In the genomic region with DNA sequence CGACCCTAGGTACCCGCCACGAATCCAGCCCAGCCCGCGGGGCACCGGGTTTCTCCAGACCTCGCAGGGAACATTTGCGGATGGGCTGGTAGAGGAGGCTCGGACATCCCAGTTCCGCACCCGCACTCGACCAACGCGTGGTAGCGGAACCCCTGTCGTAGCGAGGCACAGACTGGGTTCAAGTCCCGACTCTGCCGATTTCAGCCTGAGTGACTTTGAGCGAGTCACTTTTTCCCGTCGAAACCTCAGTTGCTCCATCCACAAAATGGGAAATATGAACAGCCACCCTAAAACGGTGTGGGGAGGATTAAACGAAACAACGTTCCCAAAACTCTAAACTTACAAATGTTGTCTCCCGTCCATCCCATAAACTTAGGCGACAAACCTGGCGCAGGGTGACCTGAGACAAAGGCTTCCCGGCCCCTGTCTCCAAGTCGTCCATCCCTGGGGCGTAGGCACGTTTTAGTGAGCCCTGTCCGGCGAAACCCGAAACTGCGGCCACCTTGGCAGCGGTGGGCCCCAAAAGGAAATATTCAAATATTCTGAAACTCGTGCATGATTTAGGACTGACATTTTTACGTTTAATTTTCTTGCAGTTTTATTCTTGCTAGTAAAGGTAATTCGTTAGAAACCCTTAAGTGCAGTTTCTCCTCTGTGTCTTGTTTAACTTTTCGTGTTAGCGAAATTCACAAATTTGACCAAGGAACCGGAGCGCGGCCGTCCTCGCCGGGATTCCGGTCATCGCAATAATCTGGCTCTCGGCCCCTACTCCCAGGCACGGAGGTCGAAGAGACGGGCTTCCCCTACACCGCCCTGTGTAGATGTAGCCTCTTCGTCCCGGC, we compare ENCODE assay signal across 8 cellular contexts. TPM values are rescaled to one million over a fixed set of nuclear protein-coding genes. Genes with fewer than 3 reads are reported as not detected.
DNase-seq lines count a peak whose midpoint lies in the region; ATAC-seq and TF ChIP-seq lines count a peak whose summit lies in the region.

No MANE protein-coding gene starts in this region.

- 0 out of 2 replicates have a peak, but pooled peaks have one; percentile 14 for TF ChIP-seq CTCF in KMS-11 (conservative IDR thresholded peaks at IDR 0.05; ENCODE audit: low read depth, low read length)

- peak; percentile 31 for DNase-seq in Caki2 (ENCODE audit: low read depth)
- no peak for DNase-seq in activated naive CD8-positive, alpha-beta T cell treated with anti-CD3 and anti-CD28 coated beads for 36 hours
- peak; percentile 46 to 54 for DNase-seq in stimulated activated CD4-positive, alpha-beta T cell treated with anti-CD3 and anti-CD28 coated beads, Interleukin-2, amount 100 ng/mL, for 24 hours
- DNase-seq in putamen (ENCODE audit: low spot score), result no peak
- DNase-seq in NCI-H510A treated with DMSO at 0.1 percent for 48 hours (lab: John Stamatoyannopoulos, UW), result no peak

- H3K4me3 Mint-ChIP-seq in activated naive CD8-positive, alpha-beta T cell treated with anti-CD3 and anti-CD28 coated beads for 36 hours, result peak overlapping the region; percentile 96

- peak overlapping the region; percentile 51 for H2AFZ ChIP-seq in KMS-11 (ENCODE audit: low read depth)

- H3K27ac Mint-ChIP-seq in activated naive CD8-positive, alpha-beta T cell treated with anti-CD3 and anti-CD28 coated beads for 36 hours, result peak overlapping the region; percentile 100

- ATAC-seq in GM21619 (IDR thresholded peaks at IDR 0.05; ENCODE audit: unreplicated experiment), result no peak

- H3K4me1 ChIP-seq in KMS-11 (ENCODE audit: low read depth, poor library complexity, severe bottlenecking) (peaks cover 42% of the 10 kb centered on the region), iPS-18a (ENCODE audit: control insufficient read depth, low read depth, low read length) (peaks cover 35% of the 10 kb centered on the region)

- no peaks in the 10 kb centered on the region for H3K27me3 Mint-ChIP-seq in activated naive CD8-positive, alpha-beta T cell treated with anti-CD3 and anti-CD28 coated beads for 36 hours

- H3K9ac ChIP-seq in KMS-11 (peak overlapping the region; percentile 97), iPS-18a (ENCODE audit: low read length) (no peak overlapping the region)

- H3K36me3 Mint-ChIP-seq in activated naive CD8-positive, alpha-beta T cell treated with anti-CD3 and anti-CD28 coated beads for 36 hours, result peaks cover 35% of the 10 kb centered on the region

- H3K27me3 ChIP-seq in KMS-11 (ENCODE audit: insufficient read depth, low read depth) (no peaks in the 10 kb centered on the region), iPS-18a (ENCODE audit: control insufficient read depth, insufficient read depth, low read length) (peaks cover 84% of the 10 kb centered on the region)

- in situ Hi-C loops in Caki2 (cut with HindIII; ENCODE audit: low pct_unique_long_range_greater_than_20kb, low sequenced_read_pairs), result no loop called here

- H3K4me1 Mint-ChIP-seq in activated naive CD8-positive, alpha-beta T cell treated with anti-CD3 and anti-CD28 coated beads for 36 hours, result peaks cover 42% of the 10 kb centered on the region

- no peak overlapping the region for H3K4me3 ChIP-seq in KMS-11 (IDR thresholded peaks at IDR 0.05; ENCODE audit: insufficient read depth, low read depth, low read length)
- peak overlapping the region; percentile 42 for H3K4me3 ChIP-seq in iPS-18a (ENCODE audit: low read length)

- H3K27ac ChIP-seq in KMS-11, result peak overlapping the region; percentile 98
- H3K27ac ChIP-seq in iPS-18a (ENCODE audit: low read length), result no peak overlapping the region

- H3K79me2 ChIP-seq in KMS-11 (ENCODE audit: insufficient read depth, low read depth), result peaks cover 28% of the 10 kb centered on the region

- H3K36me3 ChIP-seq in KMS-11 (ENCODE audit: insufficient read depth) (no peaks in the 10 kb centered on the region; the same call in 1 of the 2 replicates), iPS-18a (ENCODE audit: control insufficient read depth, low read depth, low read length) (no peaks in the 10 kb centered on the region)

- no peaks in the 10 kb centered on the region for H4K20me1 ChIP-seq in KMS-11 (ENCODE audit: insufficient read depth)

- peak overlapping the region; percentile 98 for H3K4me2 ChIP-seq in KMS-11

- no peaks in the 10 kb centered on the region for H3K9me3 ChIP-seq in iPS-18a (ENCODE audit: control insufficient read depth, low read depth, low read length)

- H3K9me3 Mint-ChIP-seq in activated naive CD8-positive, alpha-beta T cell treated with anti-CD3 and anti-CD28 coated beads for 36 hours, result peaks cover 4% of the 10 kb centered on the region

RNA-seq across cellular contexts. Expression of gene MLLT6, which starts 2.0 kb away (rescaled TPM):
- total RNA-seq in Caki2 (2014; rRNA removed; shearing (Covaris generic); ENCODE audit: low replicate concordance), result 22.8 and 27.9 TPM in 2 replicates
- total RNA-seq in activated naive CD8-positive, alpha-beta T cell treated with anti-CD3 and anti-CD28 coated beads for 36 hours, result 100 to 1,000 TPM; 125 to 130 TPM

RNA-seq across cellular contexts. Expression of gene CISD3, which starts 27.0 kb away (rescaled TPM):
- 13.0 and 23.0 TPM in 2 replicates for total RNA-seq in Caki2 (2014; rRNA removed; shearing (Covaris generic); ENCODE audit: low replicate concordance)
- total RNA-seq in activated naive CD8-positive, alpha-beta T cell treated with anti-CD3 and anti-CD28 coated beads for 36 hours, result 10 to 100 TPM; 54.3 to 57.4 TPM

RNA-seq across cellular contexts. Expression of gene EPOP, which starts 28.4 kb away (rescaled TPM):
- total RNA-seq in Caki2 (2014; rRNA removed; shearing (Covaris generic); ENCODE audit: low replicate concordance), result 14.1 and 20.4 TPM in 2 replicates
- 10 to 100 TPM; 33.6 to 33.7 TPM for total RNA-seq in activated naive CD8-positive, alpha-beta T cell treated with anti-CD3 and anti-CD28 coated beads for 36 hours

RNA-seq across cellular contexts. Expression of gene PCGF2, which starts 45.0 kb away (rescaled TPM):
- total RNA-seq in Caki2 (2014; rRNA removed; shearing (Covaris generic); ENCODE audit: low replicate concordance), result 0.88 and 7.0 TPM in 2 replicates
- under 1 TPM; 0.40 to 0.74 TPM for total RNA-seq in activated naive CD8-positive, alpha-beta T cell treated with anti-CD3 and anti-CD28 coated beads for 36 hours

RNA-seq across cellular contexts. Expression of gene PSMB3, which starts 49.4 kb away (rescaled TPM):
- 364 and 410 TPM in 2 replicates for total RNA-seq in Caki2 (2014; rRNA removed; shearing (Covaris generic); ENCODE audit: low replicate concordance)
- total RNA-seq in activated naive CD8-positive, alpha-beta T cell treated with anti-CD3 and anti-CD28 coated beads for 36 hours, result 100 to 1,000 TPM; 284 to 288 TPM

Comparison
In these comparisons a context has a peak if more than half of its experiments do, and no peak if none do; other contexts are left out.
1. DNase-seq: peak in Caki2 (single experiment) and stimulated activated CD4-positive, alpha-beta T cell treated with anti-CD3 and anti-CD28 coated beads, Interleukin-2, amount 100 ng/mL, for 24 hours (2 of 2); none in activated naive CD8-positive, alpha-beta T cell treated with anti-CD3 and anti-CD28 coated beads for 36 hours (single experiment), putamen (single experiment) and NCI-H510A treated with DMSO at 0.1 percent for 48 hours (single experiment).